Comparison of ENCODE assay signal across 26 cellular contexts in genomic region chr20:40634891-40635290, GRCh38.
"Had no signal": no experiment of that assay in that cellular context is flagged by ENCODE, and none has a peak within 500 bp of the region (broad histone marks: within the 10 kb centered on the region; RNA-seq: fewer than 3 reads in every experiment).

No MANE protein-coding gene starts in this region.

- H3K4me3 ChIP-seq: colonic mucosa, mucosa of descending colon, prostate gland, right atrium auricular region, sigmoid colon, stomach, thoracic aorta, tibial nerve, upper lobe of right lung, uterus had no signal

- H3K9me3 ChIP-seq: colonic mucosa, mucosa of descending colon, neutrophil, prostate gland, right atrium auricular region, sigmoid colon, stomach, thoracic aorta, tibial nerve, upper lobe of right lung, uterus had no signal

- H3K36me3 ChIP-seq: colonic mucosa, neutrophil, prostate gland, right atrium auricular region, sigmoid colon, stomach, thoracic aorta, tibial nerve, upper lobe of right lung, uterus had no signal

- H3K27me3 ChIP-seq: colonic mucosa, right atrium auricular region, sigmoid colon, stomach, tibial nerve, upper lobe of right lung, uterus had no signal

- FAIRE-seq: endometrium, frontal cortex, keratinocyte had no signal

- H3K27ac ChIP-seq: colonic mucosa, neutrophil, prostate gland, right atrium auricular region, sigmoid colon, stomach, thoracic aorta, tibial nerve, upper lobe of right lung, uterus had no signal

- H3K4me1 ChIP-seq: colonic mucosa, prostate gland, right atrium auricular region, sigmoid colon, stomach, tibial nerve, upper lobe of right lung, uterus had no signal

- ATAC-seq: effector memory CD8-positive, alpha-beta T cell; mucosa of descending colon; natural killer cell treated with Interleukin-12 subunit alpha and Interleukin-12 subunit beta and Interleukin-15 and Interleukin-18, amount 100 ng/mL, for 72 hours; stimulated activated effector memory CD8-positive, alpha-beta T cell treated with anti-CD3 and anti-CD28 coated beads, Interleukin-12 subunit alpha, Interleukin-12 subunit beta, amount 100 ng/mL, for 72 hours; upper lobe of right lung had no signal

- DNase-seq: colonic mucosa; dermis blood vessel endothelial cell; effector memory CD8-positive, alpha-beta T cell; erythroblast; hypothalamus; immature natural killer cell; mesenchymal stem cell; mucosa of descending colon; naive B cell; sigmoid colon; stimulated activated CD4-positive, alpha-beta T cell treated with anti-CD3 and anti-CD28 coated beads, Interleukin-2, amount 100 ng/mL, for 24 hours; stimulated activated CD4-positive, alpha-beta T cell treated with anti-CD3 and anti-CD28 coated beads, Interleukin-4, amount 100 ng/mL, for 24 hours; stimulated activated naive CD4-positive, alpha-beta T cell treated with Interleukin-2 at 50 U/mL for 16 hours; stomach; upper lobe of right lung; uterus had no signal
